ENCODE assay signal across 8 cellular contexts in the genomic region with DNA sequence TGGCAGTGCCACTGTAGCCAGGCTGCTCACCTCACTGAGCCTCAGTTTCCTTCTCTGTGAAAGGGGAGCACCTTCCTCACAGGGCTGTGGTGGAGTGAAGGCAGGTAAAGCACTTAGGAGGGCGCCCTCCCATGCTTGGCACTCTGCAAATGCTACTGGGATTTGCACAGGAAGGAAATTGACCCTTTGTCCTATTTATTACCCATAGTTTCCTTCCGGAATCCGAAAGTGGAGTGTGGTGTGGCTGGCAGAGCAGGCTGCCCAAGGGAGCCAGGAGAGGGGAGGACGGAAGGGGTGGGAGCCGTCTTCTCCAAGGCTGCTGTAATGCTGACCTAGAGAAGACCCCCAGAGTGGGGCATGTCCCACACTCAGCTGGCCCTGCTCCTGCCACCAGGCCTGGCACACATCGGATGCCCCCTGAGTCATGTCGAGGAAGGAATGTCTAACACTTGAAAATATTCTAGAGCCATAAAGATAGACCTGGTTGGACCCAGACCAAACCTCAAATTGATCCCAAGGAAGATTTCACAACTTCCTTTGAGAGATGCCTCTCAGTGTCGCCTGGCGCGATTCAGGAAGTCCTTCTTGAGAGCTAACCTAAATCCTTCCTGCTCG.
A peak's percentile ranks its signal among the peaks of the same experiment; 100 is the strongest.
DNase-seq lines count a peak whose midpoint lies in the region; ATAC-seq, FAIRE-seq and TF ChIP-seq lines count a peak whose summit lies in the region.
"Not testable (repeated sequence)": the region's sequence is repeated elsewhere in the genome, so short reads cannot be mapped to it uniquely, and the experiment has no call there.

No MANE protein-coding gene starts in this region.

- not testable (repeated sequence) for TF ChIP-seq RAD21 in HepG2 (CRISPR knock-in tag; IDR thresholded peaks at IDR 0.05)

- H3K79me2 ChIP-seq in HepG2 (ENCODE audit: insufficient read depth, low read length) = not testable (repeated sequence)

- in situ Hi-C loops in HepG2 (cut with HindIII; ENCODE audit: extremely low pct_ligation_motif_present, low pct_unique_long_range_greater_than_20kb) = not testable (repeated sequence)

- H3K4me3 Mint-ChIP-seq in MCF 10A (ENCODE audit: unreplicated experiment) = not testable (repeated sequence)

- TF ChIP-seq CTCF in A673 (conservative IDR thresholded peaks at IDR 0.05; ENCODE audit: low read depth, low read length); RWPE2 (IDR thresholded peaks at IDR 0.05; ENCODE audit: poor library complexity, severe bottlenecking); MCF 10A (IDR thresholded peaks at IDR 0.05; ENCODE audit: unreplicated experiment); foreskin fibroblast (IDR thresholded peaks at IDR 0.05; ENCODE audit: low read depth, low read length); HepG2 (CRISPR knock-in tag; IDR thresholded peaks at IDR 0.05): not testable (repeated sequence)

- H3K9me3 ChIP-seq in A673 (ENCODE audit: low read depth, low read length, poor library complexity, severe bottlenecking); RWPE2 (ENCODE audit: severe bottlenecking); HepG2 (ENCODE audit: low read length): not testable (repeated sequence)

- peaks cover 17% of the 10 kb centered on the region for H3K4me1 Mint-ChIP-seq in MCF 10A (ENCODE audit: insufficient read depth, unreplicated experiment)

- not testable (repeated sequence) for H3K27me3 ChIP-seq in A673 (replicated peaks; ENCODE audit: insufficient read depth, low read depth, low read length, poor library complexity); RWPE2 (ENCODE audit: insufficient read depth, poor library complexity, severe bottlenecking); HepG2 (ENCODE audit: control insufficient read depth in 1 of 2, insufficient read depth in 2 of 2, low read length in 2 of 2)

- H3K9ac ChIP-seq in HepG2 (ENCODE audit: insufficient read depth, low read depth, low read length) = not testable (repeated sequence)

- not testable (repeated sequence) for TF ChIP-seq EP300 in HepG2 (IDR thresholded peaks at IDR 0.05; ENCODE audit: low read depth in 2 of 2, low read length in 2 of 2); HepG2 (CRISPR knock-in tag; IDR thresholded peaks at IDR 0.05; ENCODE audit: borderline replicate concordance)

- H2AFZ ChIP-seq in HepG2 (ENCODE audit: low read length) = not testable (repeated sequence)

- not testable (repeated sequence) for H4K20me1 ChIP-seq in HepG2 (ENCODE audit: insufficient read depth, low read length)

- not testable (repeated sequence) for H3K27ac ChIP-seq in A673 (ENCODE audit: low read depth, low read length, poor library complexity, severe bottlenecking); RWPE2 (ENCODE audit: poor library complexity, severe bottlenecking); HepG2 (ENCODE audit: extremely low read length, insufficient read depth, low read length)

- CTCF ChIA-PET in A673 (lab: Charles Lee); MCF 10A (lab: Yijun Ruan, JAX); HepG2 (lab: Yijun Ruan, JAX; ENCODE audit: low intra/inter-chr PET ratio, low total read pairs): not testable (repeated sequence)

- H3K9me3 Mint-ChIP-seq in MCF 10A (ENCODE audit: unreplicated experiment) = not testable (repeated sequence)

- intact Hi-C loops in A673 (cut with micrococcal nuclease; ENCODE audit: unreplicated experiment); HepG2 (cut with micrococcal nuclease; ENCODE audit: unreplicated experiment): not testable (repeated sequence)
- intact Hi-C loops in MCF 10A (cut with micrococcal nuclease) = loop anchor here (5.0 kb wide), 1 partner anchor 212 kb away; a partner anchor contains a TSS

- peak; percentile 3 for ATAC-seq in RWPE2 (ENCODE audit: low read depth)
- not testable (repeated sequence) for ATAC-seq in HepG2

- no CpG with 5 or more reads among the region's 11 CpGs for WGBS in HepG2 (ENCODE audit: low lambda C conversion rate)

- DNase-seq in A673 (ENCODE audit: low spot score) (peak; percentile 84), GM04503 (ENCODE audit: low read depth) (peak; percentile 52), LHCN-M2 (ENCODE audit: low read depth) (peak; percentile 13), MCF 10A (ENCODE audit: unreplicated experiment) (peak; percentile 68), foreskin fibroblast (peak; percentile 8 to 9), stromal cell of bone marrow (ENCODE audit: low read depth) (peak; percentile 21)
- DNase-seq in RWPE2 (ENCODE audit: low spot score); HepG2 (ENCODE audit: low spot score): not testable (repeated sequence)

- not testable (repeated sequence) for H3K27ac Mint-ChIP-seq in MCF 10A (ENCODE audit: low read depth, unreplicated experiment)

- peak; percentile 43 for FAIRE-seq in HepG2 (lab: Jason Lieb, UNC)

- not testable (repeated sequence) for H3K27me3 Mint-ChIP-seq in MCF 10A (ENCODE audit: insufficient read depth, unreplicated experiment)

- H3K36me3 ChIP-seq in A673 (ENCODE audit: insufficient read depth, low read length, poor library complexity, severe bottlenecking); RWPE2 (ENCODE audit: low read depth); HepG2 (replicated peaks in 1 of 2; ENCODE audit: control insufficient read depth in 1 of 2, insufficient read depth in 2 of 2, low read length in 2 of 2): not testable (repeated sequence)

- not testable (repeated sequence) for TF ChIP-seq POLR2A in HepG2 (IDR thresholded peaks at IDR 0.05; ENCODE audit: insufficient read depth in 1 of 2, low read depth in 2 of 2, low read length in 2 of 2)

- H3K4me2 ChIP-seq in HepG2 (ENCODE audit: low read depth, low read length) = not testable (repeated sequence)

- not testable (repeated sequence) for H3K4me3 ChIP-seq in A673 (ENCODE audit: low read depth, low read length, poor library complexity, severe bottlenecking); RWPE2 (ENCODE audit: severe bottlenecking); foreskin fibroblast (ENCODE audit: low read depth in 1 of 2, low read length in 2 of 2); HepG2 (replicated peaks in 1 of 3; ENCODE audit: insufficient read depth in 1 of 3, low read depth in 2 of 3, low read length in 3 of 3)

- H3K36me3 Mint-ChIP-seq in MCF 10A (ENCODE audit: insufficient read depth, unreplicated experiment) = not testable (repeated sequence)

- POLR2A ChIA-PET in A673 (lab: Charles Lee; ENCODE audit: low non-redundant PET); MCF 10A (lab: Yijun Ruan, JAX); HepG2 (lab: Yijun Ruan, JAX): not testable (repeated sequence)

- H3K4me1 ChIP-seq in A673 (ENCODE audit: insufficient read depth, low read length, poor library complexity, severe bottlenecking); RWPE2 (ENCODE audit: insufficient read depth, poor library complexity, severe bottlenecking); HepG2 (ENCODE audit: insufficient read depth, low read length): not testable (repeated sequence)

- not testable (repeated sequence) for BruUV-seq in A673 (replicated peaks; lab: Mats Ljungman, UMichigan); HepG2 (replicated peaks; lab: Mats Ljungman, UMichigan)
- BruUV-seq in MCF 10A (replicated peaks; lab: Mats Ljungman, UMichigan) = TSS peak; percentile 16
